Comparison of ENCODE assay signal across 16 cellular contexts in genomic region chr20:50408526-50409364, GRCh38.
A peak's percentile ranks its signal among the peaks of the same experiment; 100 is the strongest.
DNase-seq lines count a peak whose midpoint lies in the region; TF ChIP-seq lines count a peak whose summit lies in the region.
"Had no signal": no experiment of that assay in that cellular context is flagged by ENCODE, and none has a peak within 500 bp of the region (broad histone marks: within the 10 kb centered on the region; RNA-seq: fewer than 3 reads in every experiment).

No MANE protein-coding gene starts in this region.

- H3K4me1 ChIP-seq in esophagus muscularis mucosa (peaks cover 24 to 41% (median 34%) of the 10 kb centered on the region in 4 donors), mesenchymal stem cell (ENCODE audit: control insufficient read depth, insufficient read depth, low read depth, low read length) (peaks cover 2% of the 10 kb centered on the region), tibial nerve (peaks cover 0 to 22% (median 6%) of the 10 kb centered on the region in 4 donors)

- H3K9me3 ChIP-seq in esophagus muscularis mucosa (peaks cover 0 to 6% (median 2%) of the 10 kb centered on the region in 4 donors), mesenchymal stem cell (ENCODE audit: control insufficient read depth, low read length) (peaks cover 7% of the 10 kb centered on the region), tibial nerve (peaks cover 0 to 11% (median 0%) of the 10 kb centered on the region in 4 donors)

- H3K27me3 ChIP-seq in esophagus muscularis mucosa = no peaks in the 10 kb centered on the region
- peaks cover 0 to 7% of the 10 kb centered on the region in 2 experiments for H3K27me3 ChIP-seq in mesenchymal stem cell (ENCODE audit: control insufficient read depth in 1 of 2, insufficient read depth in 1 of 2, low read length in 2 of 2)
- H3K27me3 ChIP-seq in tibial nerve = no peaks in the 10 kb centered on the region

- H3K18ac ChIP-seq in mesenchymal stem cell (ENCODE audit: low read depth in 1 of 2, low read length in 2 of 2) = peak overlapping the region in 1 of 2 experiments; percentile 42

- H3K36me3 ChIP-seq in esophagus muscularis mucosa (no peaks in the 10 kb centered on the region), mesenchymal stem cell (ENCODE audit: control insufficient read depth in 1 of 2, insufficient read depth in 2 of 2, low read depth in 1 of 2, low read length in 2 of 2) (no peaks in the 10 kb centered on the region), tibial nerve (no peaks in the 10 kb centered on the region)

- DNase-seq in NCI-H524 (lab: John Stamatoyannopoulos, UW) (peak; percentile 34 to 79), esophagus muscularis mucosa (ENCODE audit: extremely low spot score) (no peak), mesenchymal stem cell (no peak), tibial nerve (ENCODE audit: low spot score in 2 of 2) (no peak), NCI-H446 (lab: John Stamatoyannopoulos, UW) (no peak), DMS53 (lab: John Stamatoyannopoulos, UW) (no peak), anterior cingulate cortex (lab: John Stamatoyannopoulos, UW) (no peak), inferior parietal cortex (ENCODE audit: extremely low spot score) (no peak)
- DNase-seq: activated CD4-positive, alpha-beta T cell treated with anti-CD3 and anti-CD28 coated beads for 48 hours; activated CD8-positive, alpha-beta memory T cell treated with anti-CD3 and anti-CD28 coated beads, Interleukin-2, amount 50 U/mL, for 4 hours; activated effector memory CD4-positive, alpha-beta T cell treated with Interleukin-2 at 50 U/mL for 16 hours; caudate nucleus; DND-41; H9; naive B cell; NCI-H1436 treated with DMSO at 0.1 percent for 48 hours had no signal

- H3K4me3 ChIP-seq in esophagus muscularis mucosa (no peak overlapping the region), mesenchymal stem cell (ENCODE audit: insufficient read depth in 1 of 2, low read depth in 1 of 2, low read length in 2 of 2) (no peak overlapping the region), tibial nerve (no peak overlapping the region)

- H2BK15ac ChIP-seq in mesenchymal stem cell (ENCODE audit: low read depth, poor library complexity, severe bottlenecking) = no peak overlapping the region

- H3K79me1 ChIP-seq in mesenchymal stem cell (replicated peaks; ENCODE audit: low read length, poor library complexity, severe bottlenecking) = no peaks in the 10 kb centered on the region

- 83% methylated on average over 8 of the region's 15 CpGs for WGBS in esophagus muscularis mucosa
- WGBS in mesenchymal stem cell = 83% methylated on average over 15 of the region's 15 CpGs
- 82 to 84% methylated on average over 15 of the region's 15 CpGs for WGBS in tibial nerve, 2 donors

- no peak overlapping the region for H3K4me2 ChIP-seq in mesenchymal stem cell (ENCODE audit: low read length, poor library complexity, severe bottlenecking)

- no peak overlapping the region for H2BK5ac ChIP-seq in mesenchymal stem cell (ENCODE audit: low read depth, low read length, poor library complexity, severe bottlenecking)

- H4K91ac ChIP-seq in mesenchymal stem cell (ENCODE audit: low read length) = peak overlapping the region; percentile 29

- H3K27ac ChIP-seq in esophagus muscularis mucosa (replicated peaks in 1 of 4) (peak overlapping the region; percentile 50 to 69 (median 59)), mesenchymal stem cell (ENCODE audit: low read length, poor library complexity, severe bottlenecking) (no peak overlapping the region), tibial nerve (peak overlapping the region; percentile 36 to 81 (median 70))

- intact Hi-C loops in esophagus muscularis mucosa (cut with DNase I) = no loop called here

- TF ChIP-seq CTCF in esophagus muscularis mucosa (IDR thresholded peaks at IDR 0.05) (no peak), tibial nerve (IDR thresholded peaks at IDR 0.05) (no peak)

- peak overlapping the region; percentile 19 for H3K9ac ChIP-seq in mesenchymal stem cell (ENCODE audit: low read length)

- H2BK120ac ChIP-seq in mesenchymal stem cell (ENCODE audit: low read depth, low read length) = no peak overlapping the region

- TF ChIP-seq EP300 in esophagus muscularis mucosa (IDR thresholded peaks at IDR 0.05) (no peak), tibial nerve (IDR thresholded peaks at IDR 0.05) (no peak)

- H3K14ac ChIP-seq in mesenchymal stem cell (ENCODE audit: low read length in 2 of 2) = no peak overlapping the region

- H3K23ac ChIP-seq in mesenchymal stem cell (ENCODE audit: low read length in 2 of 2) = no peak overlapping the region

- H2AFZ ChIP-seq in mesenchymal stem cell (ENCODE audit: low read depth, low read length) = no peak overlapping the region

- no peak overlapping the region for H2AK5ac ChIP-seq in mesenchymal stem cell (ENCODE audit: low read length, severe bottlenecking)

- TF ChIP-seq POLR2A in esophagus muscularis mucosa (IDR thresholded peaks at IDR 0.05; ENCODE audit: low read depth) (no peak), tibial nerve (IDR thresholded peaks at IDR 0.05) (no peak)

- H2BK12ac ChIP-seq in mesenchymal stem cell (ENCODE audit: low read length in 2 of 2) = peak overlapping the region in 1 of 2 experiments; percentile 4

- H3K4ac ChIP-seq in mesenchymal stem cell (ENCODE audit: low read depth in 1 of 2, low read length in 2 of 2) = peak overlapping the region in 1 of 2 experiments; percentile 25

- H4K8ac ChIP-seq in mesenchymal stem cell (ENCODE audit: low read length) = no peak overlapping the region

Comparison
In these comparisons a context has a peak if more than half of its experiments do, and no peak if none do; other contexts are left out.
1. DNase-seq: peak in NCI-H524 (2 of 2); none in esophagus muscularis mucosa (single experiment), mesenchymal stem cell (single experiment), tibial nerve (0 of 2), NCI-H446 (0 of 2), DMS53 (single experiment), anterior cingulate cortex (0 of 58) and inferior parietal cortex (single experiment).